In genomic region chr18:13620206-13620672, GRCh38 we compare ENCODE assay signal across 1 cellular context.
TF ChIP-seq lines count a peak whose summit lies in the region.

No MANE protein-coding gene starts in this region.

TF ChIP-seq in H1, 55 proteins besides CTCF, POLR2A, EP300 and RAD21 (continued from another document):
- no peak for TF ChIP-seq CHD7 (IDR thresholded peaks at IDR 0.05; ENCODE audit: insufficient replicate concordance, low read length)
- no peak for TF ChIP-seq SIRT6 (IDR thresholded peaks at IDR 0.05; ENCODE audit: low read length)
- TF ChIP-seq JUN (IDR thresholded peaks at IDR 0.05; ENCODE audit: low read depth, low read length), result no peak
- TF ChIP-seq RNF2 (IDR thresholded peaks at IDR 0.05; ENCODE audit: borderline replicate concordance, low read depth, low read length, missing control alignments, poor library complexity, severe bottlenecking), result no peak
- no peak for TF ChIP-seq ZNF274 (IDR thresholded peaks at IDR 0.05; ENCODE audit: borderline replicate concordance, extremely low read depth, low read length)
